9 cellular contexts compared by ENCODE assay signal in genomic region chr9:72361227-72361626, GRCh38. TPM values are rescaled to one million over a fixed set of nuclear protein-coding genes. Genes with fewer than 3 reads are reported as not detected.
DNase-seq lines count a peak whose midpoint lies in the region; ATAC-seq and TF ChIP-seq lines count a peak whose summit lies in the region.
"Had no signal": no experiment of that assay in that cellular context is flagged by ENCODE, and none has a peak within 500 bp of the region (broad histone marks: within the 10 kb centered on the region; RNA-seq: fewer than 3 reads in every experiment).

No MANE protein-coding gene starts in this region.

- peaks cover 0 to 60% (median 60%) of the 10 kb centered on the region in 4 donors for H3K4me1 ChIP-seq in sigmoid colon

- H3K4me3 ChIP-seq in GM12865 (ENCODE audit: low read depth, low read length) (peak overlapping the region; percentile 97), WI38 (ENCODE audit: low read depth, low read length) (peak overlapping the region; percentile 81), sigmoid colon (peak overlapping the region; percentile 73 to 96 (median 88))

- no peaks in the 10 kb centered on the region for H3K9me3 ChIP-seq in sigmoid colon

- peaks cover 40 to 71% of the 10 kb centered on the region in 2 donors for H3K4me1 Mint-ChIP-seq in effector memory CD8-positive, alpha-beta T cell (ENCODE audit: low read depth in 2 of 2)

- H3K4me3 Mint-ChIP-seq in effector memory CD8-positive, alpha-beta T cell, result peak overlapping the region in 1 of 2 donors; percentile 6

- DNase-seq in GM12865 (ENCODE audit: low read depth), result no peak
- DNase-seq in globus pallidus (ENCODE audit: low spot score), result peak; percentile 42
- no peak for DNase-seq in sigmoid colon
- DNase-seq in hepatic stellate cell (ENCODE audit: low spot score), result no peak
- no peak for DNase-seq in effector memory CD8-positive, alpha-beta T cell
- DNase-seq: activated naive CD4-positive, alpha-beta T cell treated with Interleukin-2 at 50 U/mL for 16 hours had no signal

- no peak for ATAC-seq in HG03175 (IDR thresholded peaks at IDR 0.05; ENCODE audit: unreplicated experiment)
- ATAC-seq in effector memory CD8-positive, alpha-beta T cell (replicated peaks), result no peak
- no peak for ATAC-seq in GM18502 (IDR thresholded peaks at IDR 0.05; ENCODE audit: poor library complexity, unreplicated experiment)

- peak overlapping the region in 1 of 2 donors; percentile 56 for H3K27ac Mint-ChIP-seq in effector memory CD8-positive, alpha-beta T cell

- TF ChIP-seq CTCF in GM12865 (IDR thresholded peaks at IDR 0.05; ENCODE audit: insufficient read depth, low read depth, low read length, missing control alignments), result no peak
- no peak for TF ChIP-seq CTCF in WI38 (IDR thresholded peaks at IDR 0.05; ENCODE audit: low read depth, low read length)
- TF ChIP-seq CTCF in sigmoid colon (IDR thresholded peaks at IDR 0.05), result no peak

- WGBS in sigmoid colon, 2 donors, result 24 to 44% methylated on average over 3 of the region's 3 CpGs

- no peak for TF ChIP-seq EP300 in sigmoid colon (IDR thresholded peaks at IDR 0.05)

- H3K36me3 ChIP-seq in sigmoid colon, result peaks cover 3 to 46% (median 18%) of the 10 kb centered on the region in 4 donors

- intact Hi-C loops in sigmoid colon (cut with DNase I), result loop anchor here (10.0 kb wide), 1 partner anchor 1876 kb away; no protein-coding TSS in a partner anchor

- H3K27me3 Mint-ChIP-seq in effector memory CD8-positive, alpha-beta T cell, result no peaks in the 10 kb centered on the region

- H3K27ac ChIP-seq in sigmoid colon, result peak overlapping the region; percentile 99 to 100 (median 100)

- peaks cover 74% of the 10 kb centered on the region for H3K36me3 Mint-ChIP-seq in effector memory CD8-positive, alpha-beta T cell (ENCODE audit: insufficient read depth)

- H3K27me3 ChIP-seq in sigmoid colon, result no peaks in the 10 kb centered on the region

- no peak for TF ChIP-seq POLR2A in sigmoid colon (IDR thresholded peaks at IDR 0.05)

- H3K9me3 Mint-ChIP-seq in effector memory CD8-positive, alpha-beta T cell, result no peaks in the 10 kb centered on the region

RNA-seq across cellular contexts. Expression of gene ZFAND5, which starts 3.8 kb away (rescaled TPM):
- 100 to 1,000 TPM; 126 to 307 (median 177) TPM for total RNA-seq in sigmoid colon
- 10 to 100 TPM; 49.5 to 78.3 (median 78.1) TPM for polyA plus RNA-seq in sigmoid colon
